Comparison of ENCODE assay signal across 8 cellular contexts in the genomic region with DNA sequence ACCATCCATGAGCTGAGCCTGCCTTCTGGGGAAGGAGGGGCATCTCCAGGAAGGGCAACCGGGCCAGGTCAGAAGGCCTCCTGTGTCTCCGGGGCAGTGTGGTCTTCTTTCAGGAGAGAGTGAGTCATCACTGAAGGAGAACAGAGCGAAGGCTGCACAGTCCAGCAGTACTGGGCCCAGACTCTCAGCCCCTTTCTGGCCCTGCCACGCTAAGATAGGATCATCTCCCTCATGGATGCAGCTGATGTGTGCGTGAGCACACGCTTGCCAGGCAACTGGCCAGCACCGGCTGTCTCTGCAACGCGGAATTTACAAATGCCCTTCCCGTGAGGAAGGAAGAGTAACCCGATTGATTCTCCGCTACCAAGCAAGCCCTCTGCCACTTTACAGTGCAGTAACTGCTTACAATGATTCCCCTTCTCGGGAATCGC.
DNase-seq lines count a peak whose midpoint lies in the region; ATAC-seq and TF ChIP-seq lines count a peak whose summit lies in the region.

No MANE protein-coding gene starts in this region.

- peak overlapping the region; percentile 96 for H3K27ac ChIP-seq in left ventricle myocardium inferior (replicated peaks)
- H3K27ac ChIP-seq in parathyroid adenoma = peak overlapping the region; percentile 71

- H3K27me3 ChIP-seq in left ventricle myocardium inferior (ENCODE audit: low read depth) = no peaks in the 10 kb centered on the region
- no peaks in the 10 kb centered on the region for H3K27me3 ChIP-seq in parathyroid adenoma (ENCODE audit: control insufficient read depth, insufficient read depth, low read length)

- DNase-seq in KBM-7 (peak; percentile 56), left ventricle myocardium inferior (peak; percentile 44)
- DNase-seq in activated naive CD8-positive, alpha-beta T cell treated with anti-CD3 and anti-CD28 coated beads, Interleukin-2, amount 10 ng/mL, durations not matched to agents 7 days and 5 days = no peak
- no peak for DNase-seq in stimulated activated CD4-positive, alpha-beta T cell treated with anti-CD3 and anti-CD28 coated beads, Interleukin-4, amount 100 ng/mL, for 4 hours
- DNase-seq in stimulated activated CD4-positive, alpha-beta T cell treated with anti-CD3 and anti-CD28 coated beads, Interleukin-2, amount 100 ng/mL, for 48 hours = no peak

- H3K27me3 Mint-ChIP-seq in activated naive CD8-positive, alpha-beta T cell treated with anti-CD3 and anti-CD28 coated beads, Interleukin-2, amount 10 ng/mL, durations not matched to agents 7 days and 5 days = peaks cover 21% of the 10 kb centered on the region

- peak; percentile 40 for ATAC-seq in GM21723 (IDR thresholded peaks at IDR 0.05; ENCODE audit: unreplicated experiment)
- no peak for ATAC-seq in activated naive CD8-positive, alpha-beta T cell treated with anti-CD3 and anti-CD28 coated beads, Interleukin-2, amount 10 ng/mL, durations not matched to agents 7 days and 5 days (ENCODE audit: low read depth)

- H3K36me3 Mint-ChIP-seq in activated naive CD8-positive, alpha-beta T cell treated with anti-CD3 and anti-CD28 coated beads, Interleukin-2, amount 10 ng/mL, durations not matched to agents 7 days and 5 days = no peaks in the 10 kb centered on the region

- H3K4me2 ChIP-seq in parathyroid adenoma (ENCODE audit: low read length) = peak overlapping the region; percentile 75

- H3K36me3 ChIP-seq in ES-I3 (ENCODE audit: insufficient read depth, low read length) = no peaks in the 10 kb centered on the region
- H3K36me3 ChIP-seq in left ventricle myocardium inferior = no peaks in the 10 kb centered on the region
- H3K36me3 ChIP-seq in parathyroid adenoma (ENCODE audit: control insufficient read depth, insufficient read depth, low read length) = no peaks in the 10 kb centered on the region

- in situ Hi-C loops in KBM-7 (cut with MboI; ENCODE audit: low pct_unique_long_range_greater_than_20kb, low sequenced_read_pairs) = loop anchor here (25.0 kb wide), 1 partner anchor 584 kb away; no protein-coding TSS in a partner anchor

- intact Hi-C loops in left ventricle myocardium inferior (cut with micrococcal nuclease) = loop anchor here (10.0 kb wide), 1 partner anchor 1339 kb away; no protein-coding TSS in a partner anchor

- no peaks in the 10 kb centered on the region for H3K79me2 ChIP-seq in parathyroid adenoma

- peaks cover 3% of the 10 kb centered on the region for H3K4me1 Mint-ChIP-seq in activated naive CD8-positive, alpha-beta T cell treated with anti-CD3 and anti-CD28 coated beads, Interleukin-2, amount 10 ng/mL, durations not matched to agents 7 days and 5 days

- H3K9me3 ChIP-seq in ES-I3 (ENCODE audit: control insufficient read depth, insufficient read depth, low read length) (no peaks in the 10 kb centered on the region), left ventricle myocardium inferior (replicated peaks) (peaks cover 9% of the 10 kb centered on the region), parathyroid adenoma (ENCODE audit: control insufficient read depth, low read length) (no peaks in the 10 kb centered on the region)

- no peaks in the 10 kb centered on the region for H3K4me1 ChIP-seq in ES-I3 (ENCODE audit: insufficient read depth, low read length)
- H3K4me1 ChIP-seq in left ventricle myocardium inferior = peaks cover 18% of the 10 kb centered on the region
- H3K4me1 ChIP-seq in parathyroid adenoma = peaks cover 6% of the 10 kb centered on the region

- peak overlapping the region; percentile 76 for H3K4me3 ChIP-seq in left ventricle myocardium inferior
- peak overlapping the region; percentile 38 for H3K4me3 ChIP-seq in parathyroid adenoma (ENCODE audit: low read depth, low read length)

- H3K9ac ChIP-seq in ES-I3 (ENCODE audit: low read depth, low read length) = peak overlapping the region; percentile 63
- no peak overlapping the region for H3K9ac ChIP-seq in parathyroid adenoma

- no peaks in the 10 kb centered on the region for H3K9me3 Mint-ChIP-seq in activated naive CD8-positive, alpha-beta T cell treated with anti-CD3 and anti-CD28 coated beads, Interleukin-2, amount 10 ng/mL, durations not matched to agents 7 days and 5 days

- no peak for TF ChIP-seq CTCF in left ventricle myocardium inferior (IDR thresholded peaks at IDR 0.05; ENCODE audit: borderline replicate concordance)
- no peak for TF ChIP-seq CTCF in parathyroid adenoma (IDR thresholded peaks at IDR 0.05)

- peak overlapping the region; percentile 22 for H3K4me3 Mint-ChIP-seq in activated naive CD8-positive, alpha-beta T cell treated with anti-CD3 and anti-CD28 coated beads, Interleukin-2, amount 10 ng/mL, durations not matched to agents 7 days and 5 days

- POLR2A ChIA-PET in activated naive CD8-positive, alpha-beta T cell treated with anti-CD3 and anti-CD28 coated beads, Interleukin-2, amount 10 ng/mL, durations not matched to agents 7 days and 5 days (lab: Charles Lee) = no interaction called here

- peak overlapping the region; percentile 90 for H2AFZ ChIP-seq in parathyroid adenoma

- no peak overlapping the region for H3K27ac Mint-ChIP-seq in activated naive CD8-positive, alpha-beta T cell treated with anti-CD3 and anti-CD28 coated beads, Interleukin-2, amount 10 ng/mL, durations not matched to agents 7 days and 5 days

Comparison
In these comparisons a context has a peak if more than half of its experiments do, and no peak if none do; other contexts are left out.
1. DNase-seq: peak in KBM-7 (single experiment) and left ventricle myocardium inferior (single experiment); none in activated naive CD8-positive, alpha-beta T cell treated with anti-CD3 and anti-CD28 coated beads, Interleukin-2, amount 10 ng/mL, durations not matched to agents 7 days and 5 days (single experiment), stimulated activated CD4-positive, alpha-beta T cell treated with anti-CD3 and anti-CD28 coated beads, Interleukin-4, amount 100 ng/mL, for 4 hours (0 of 2) and stimulated activated CD4-positive, alpha-beta T cell treated with anti-CD3 and anti-CD28 coated beads, Interleukin-2, amount 100 ng/mL, for 48 hours (0 of 2).